In the genomic region with DNA sequence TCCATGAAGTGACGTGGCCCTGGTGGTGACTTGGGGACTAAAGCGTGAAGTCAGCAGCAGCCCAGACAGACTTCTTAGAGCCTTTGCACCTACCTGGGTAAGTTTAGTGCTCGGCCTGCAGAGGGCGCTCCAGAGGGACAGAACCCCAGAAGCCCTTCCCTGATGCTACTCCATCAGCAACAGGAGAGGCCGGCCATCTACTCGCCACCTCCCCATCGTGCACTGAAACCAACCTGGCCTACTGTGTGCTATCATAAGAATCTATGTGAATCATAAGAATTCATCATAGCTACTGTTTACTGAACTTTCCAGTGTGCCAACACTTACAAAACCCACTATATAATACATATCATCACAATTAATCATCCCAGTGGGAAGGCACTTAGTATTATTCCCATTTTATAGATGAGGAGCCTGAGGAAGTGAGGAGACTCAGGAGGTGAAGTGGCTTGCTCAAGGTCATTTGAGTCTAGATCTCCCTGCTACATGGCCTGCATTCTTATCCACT, we compare ENCODE assay signal across 10 cellular contexts. TPM values are rescaled to one million over a fixed set of nuclear protein-coding genes. Genes with fewer than 3 reads are reported as not detected.
A peak's percentile ranks its signal among the peaks of the same experiment; 100 is the strongest.
DNase-seq lines count a peak whose midpoint lies in the region; ATAC-seq, FAIRE-seq and TF ChIP-seq lines count a peak whose summit lies in the region.
"Had no signal": no experiment of that assay in that cellular context is flagged by ENCODE, and none has a peak within 500 bp of the region (broad histone marks: within the 10 kb centered on the region; RNA-seq: fewer than 3 reads in every experiment).

No MANE protein-coding gene starts in this region.

- CTCF ChIA-PET in activated CD8-positive, alpha-beta T cell treated with anti-CD3 and anti-CD28 coated beads, Interleukin-2, amount 10 ng/mL, durations not matched to agents 7 days and 5 days (lab: Charles Lee), result interaction anchor here (0.7 to 2.4 kb wide), 14 partner anchors 9 to 971 kb away, joined by 3 to 12 read pairs (median 4); a partner anchor contains a TSS

- H3K4me3 ChIP-seq in kidney epithelial cell (ENCODE audit: low read depth, low read length), result no peak overlapping the region

- H3K4me3 Mint-ChIP-seq in activated CD8-positive, alpha-beta T cell treated with anti-CD3 and anti-CD28 coated beads, Interleukin-2, amount 10 ng/mL, durations not matched to agents 7 days and 5 days, result no peak overlapping the region
- H3K4me3 Mint-ChIP-seq: IgD-negative memory B cell had no signal

- DNase-seq in D721Med (ENCODE audit: insufficient read length, low spot score) (no peak), HuH-7 (ENCODE audit: low spot score) (peak; percentile 75), kidney epithelial cell (ENCODE audit: low read depth) (no peak), amygdala (lab: John Stamatoyannopoulos, UW) (no peak), AG20443 (ENCODE audit: low spot score) (no peak)
- DNase-seq in activated CD8-positive, alpha-beta T cell treated with anti-CD3 and anti-CD28 coated beads, Interleukin-2, amount 10 ng/mL, durations not matched to agents 7 days and 5 days, result peak; percentile 54

- ATAC-seq in activated CD8-positive, alpha-beta T cell treated with anti-CD3 and anti-CD28 coated beads, Interleukin-2, amount 10 ng/mL, durations not matched to agents 7 days and 5 days, result peak; percentile 21
- ATAC-seq in GM21423 (IDR thresholded peaks at IDR 0.05; ENCODE audit: unreplicated experiment) (no peak), HG03432 (IDR thresholded peaks at IDR 0.05; ENCODE audit: unreplicated experiment) (no peak)

- no peaks in the 10 kb centered on the region for H3K9me3 Mint-ChIP-seq in activated CD8-positive, alpha-beta T cell treated with anti-CD3 and anti-CD28 coated beads, Interleukin-2, amount 10 ng/mL, durations not matched to agents 7 days and 5 days (ENCODE audit: insufficient read depth)

- H3K27me3 Mint-ChIP-seq in activated CD8-positive, alpha-beta T cell treated with anti-CD3 and anti-CD28 coated beads, Interleukin-2, amount 10 ng/mL, durations not matched to agents 7 days and 5 days (ENCODE audit: low read depth), result peaks cover 22% of the 10 kb centered on the region

- H3K27ac Mint-ChIP-seq in activated CD8-positive, alpha-beta T cell treated with anti-CD3 and anti-CD28 coated beads, Interleukin-2, amount 10 ng/mL, durations not matched to agents 7 days and 5 days, result no peak overlapping the region
- H3K27ac Mint-ChIP-seq: IgD-negative memory B cell had no signal

- peaks cover 5% of the 10 kb centered on the region for H3K4me1 Mint-ChIP-seq in activated CD8-positive, alpha-beta T cell treated with anti-CD3 and anti-CD28 coated beads, Interleukin-2, amount 10 ng/mL, durations not matched to agents 7 days and 5 days (ENCODE audit: low read depth)

- H3K36me3 ChIP-seq in kidney epithelial cell (ENCODE audit: control insufficient read depth, insufficient read depth, low read length), result no peaks in the 10 kb centered on the region

- H3K27me3 ChIP-seq in kidney epithelial cell (ENCODE audit: control insufficient read depth, insufficient read depth, low read length), result no peaks in the 10 kb centered on the region

- TF ChIP-seq CTCF in D721Med (IDR thresholded peaks at IDR 0.05; ENCODE audit: insufficient read depth, missing control alignments) (peak; percentile 43), kidney epithelial cell (IDR thresholded peaks at IDR 0.05; ENCODE audit: insufficient read depth, low read length, poor library complexity, severe bottlenecking) (peak; percentile 60)

- POLR2A ChIA-PET in activated CD8-positive, alpha-beta T cell treated with anti-CD3 and anti-CD28 coated beads, Interleukin-2, amount 10 ng/mL, durations not matched to agents 7 days and 5 days (lab: Charles Lee), result interaction anchor here (0.6 kb wide), 1 partner anchor 329 kb away, joined by 3 read pairs; no protein-coding TSS in a partner anchor

- H3K36me3 Mint-ChIP-seq in activated CD8-positive, alpha-beta T cell treated with anti-CD3 and anti-CD28 coated beads, Interleukin-2, amount 10 ng/mL, durations not matched to agents 7 days and 5 days (ENCODE audit: low read depth), result no peaks in the 10 kb centered on the region
- H3K36me3 Mint-ChIP-seq: IgD-negative memory B cell had no signal

- FAIRE-seq in D721Med (lab: Jason Lieb, UNC), result no peak

RNA-seq across cellular contexts. Expression of a gene that starts 7.9 kb away (rescaled TPM):
- not detected for total RNA-seq in activated CD8-positive, alpha-beta T cell treated with anti-CD3 and anti-CD28 coated beads, Interleukin-2, amount 10 ng/mL, durations not matched to agents 7 days and 5 days
- total RNA-seq in kidney epithelial cell, result 0.96 TPM in 1 of 2 replicates, not detected in the other
- total RNA-seq: temporal lobe had no signal

Comparison
In these comparisons a context has a peak if more than half of its experiments do, and no peak if none do; other contexts are left out.
1. DNase-seq: peak in HuH-7 (single experiment) and activated CD8-positive, alpha-beta T cell treated with anti-CD3 and anti-CD28 coated beads, Interleukin-2, amount 10 ng/mL, durations not matched to agents 7 days and 5 days (single experiment); none in D721Med (single experiment), kidney epithelial cell (single experiment), amygdala (0 of 56) and AG20443 (single experiment).